ENCODE assay signal across 8 cellular contexts in the genomic region with DNA sequence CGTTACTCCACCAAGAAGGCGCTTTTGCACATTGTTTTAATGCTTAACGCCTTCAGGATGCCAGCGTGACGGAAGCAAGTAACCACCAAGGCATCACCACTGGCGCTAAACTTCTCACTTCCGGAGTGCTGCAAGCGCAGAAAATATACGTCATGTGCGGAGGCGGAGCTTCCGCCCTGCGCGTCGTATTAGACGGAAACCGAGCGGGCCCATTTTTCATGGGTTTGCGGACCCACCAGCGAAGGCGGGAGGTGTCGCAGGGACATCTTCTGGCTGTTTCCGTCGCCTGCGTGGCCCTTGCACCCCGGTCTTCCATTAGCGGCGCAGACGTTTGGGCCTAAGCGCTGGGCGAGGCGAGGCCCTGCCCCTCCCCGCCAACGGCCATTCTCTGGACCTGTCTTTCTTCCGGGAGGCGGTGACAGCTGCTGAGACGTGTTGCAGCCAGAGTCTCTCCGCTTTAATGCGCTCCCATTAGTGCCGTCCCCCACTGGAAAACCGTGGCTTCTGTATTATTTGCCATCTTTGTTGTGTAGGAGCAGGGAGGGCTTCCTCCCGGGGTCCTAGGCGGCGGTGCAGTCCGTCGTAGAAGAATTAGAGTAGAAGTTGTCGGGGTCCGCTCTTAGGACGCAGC. TPM values are rescaled to one million over a fixed set of nuclear protein-coding genes. Genes with fewer than 3 reads are reported as not detected.
DNase-seq lines count a peak whose midpoint lies in the region; ATAC-seq and TF ChIP-seq lines count a peak whose summit lies in the region.

Gene ERCC5, plus strand, starts transcription at position 403 of the 631 bp plus-strand sequence. CDS start 235 bp downstream, outside the sequence.

- ATAC-seq in HG02763 (IDR thresholded peaks at IDR 0.05; ENCODE audit: unreplicated experiment) (peak; percentile 84), Right ventricle myocardium superior (ENCODE audit: poor library complexity) (peak; percentile 96)

- WGBS in tibial nerve, 2 donors: 1% methylated on average over 25 to 32 of the region's 49 CpGs

- H3K4me1 ChIP-seq in adipocyte (ENCODE audit: control insufficient read depth, insufficient read depth, low read length) (peaks cover 28% of the 10 kb centered on the region), parathyroid adenoma (no peaks in the 10 kb centered on the region), tibial nerve (peaks cover 3 to 44% (median 16%) of the 10 kb centered on the region in 4 donors)

- no peaks in the 10 kb centered on the region for H3K36me3 ChIP-seq in adipocyte (ENCODE audit: control insufficient read depth, insufficient read depth, low read length, severe bottlenecking)
- no peaks in the 10 kb centered on the region for H3K36me3 ChIP-seq in parathyroid adenoma (ENCODE audit: control insufficient read depth, insufficient read depth, low read length)
- H3K36me3 ChIP-seq in tibial nerve: no peaks in the 10 kb centered on the region

- peak; percentile 91 to 99 for TF ChIP-seq EP300 in tibial nerve (IDR thresholded peaks at IDR 0.05)

- intact Hi-C loops in Right ventricle myocardium superior (cut with DNase I): loop anchor here (5.0 to 10.0 kb wide), 2 partner anchors 71 to 263 kb away; partner anchors contain the start of gene TEX30

- H3K4me3 ChIP-seq in GM12875 (ENCODE audit: low read depth, low read length): peak within 1 kb of the TSS; percentile 95
- peak within 1 kb of the TSS; percentile 99 for H3K4me3 ChIP-seq in adipocyte (ENCODE audit: low read length)
- H3K4me3 ChIP-seq in parathyroid adenoma (ENCODE audit: low read depth, low read length): peak within 1 kb of the TSS; percentile 92
- peak within 1 kb of the TSS; percentile 74 to 98 (median 86) for H3K4me3 ChIP-seq in tibial nerve

- peak within 1 kb of the TSS; percentile 82 for H3K4me2 ChIP-seq in parathyroid adenoma (ENCODE audit: low read length)

- H3K27me3 ChIP-seq in adipocyte (replicated peaks; ENCODE audit: control insufficient read depth, insufficient read depth, low read length) (no peaks in the 10 kb centered on the region), parathyroid adenoma (ENCODE audit: control insufficient read depth, insufficient read depth, low read length) (no peaks in the 10 kb centered on the region), tibial nerve (no peaks in the 10 kb centered on the region)

- peaks cover 14% of the 10 kb centered on the region for H3K79me2 ChIP-seq in parathyroid adenoma

- H3K27ac ChIP-seq in parathyroid adenoma: peak within 1 kb of the TSS; percentile 94
- H3K27ac ChIP-seq in tibial nerve: peak within 1 kb of the TSS; percentile 85 to 99 (median 96)

- DNase-seq in NCI-H1417 (lab: John Stamatoyannopoulos, UW) (peak; percentile 99), T follicular helper cell (ENCODE audit: low read depth) (peak; percentile 93), adipocyte (ENCODE audit: low read depth) (peak; percentile 97), Right ventricle myocardium superior (peak; percentile 96), tibial nerve (ENCODE audit: low spot score in 2 of 2) (peak; percentile 86 to 93)

- peak; percentile 66 to 75 for TF ChIP-seq POLR2A in tibial nerve (IDR thresholded peaks at IDR 0.05)

- H3K9me3 ChIP-seq in adipocyte (ENCODE audit: control insufficient read depth, low read length) (no peaks in the 10 kb centered on the region), parathyroid adenoma (ENCODE audit: control insufficient read depth, low read length) (no peaks in the 10 kb centered on the region), tibial nerve (no peaks in the 10 kb centered on the region)

- H3K9ac ChIP-seq in adipocyte (ENCODE audit: low read length) (peak within 1 kb of the TSS; percentile 100), parathyroid adenoma (peak within 1 kb of the TSS; percentile 77)

- TF ChIP-seq CTCF in GM12875 (IDR thresholded peaks at IDR 0.05; ENCODE audit: borderline replicate concordance, insufficient read depth, low read depth, low read length) (no peak), parathyroid adenoma (IDR thresholded peaks at IDR 0.05) (peak; percentile 12), tibial nerve (IDR thresholded peaks at IDR 0.05) (peak in 2 of 5 experiments; percentile 49)

- H2AFZ ChIP-seq in parathyroid adenoma: peak within 1 kb of the TSS; percentile 79

RNA-seq across cellular contexts. Expression of gene ERCC5, which starts in this region (rescaled TPM):
- total RNA-seq in Right ventricle myocardium superior (25.7 TPM), tibial nerve (100 to 1,000 TPM in 2 of 4 donors, 10 to 100 TPM in 2; 47.1 to 113 (median 85.1) TPM)

Comparison
In these comparisons a context has a peak if more than half of its experiments do, and no peak if none do; other contexts are left out.
1. Peak in every context shown above with its lines: DNase-seq, ATAC-seq, H3K4me3 ChIP-seq and H3K27ac ChIP-seq.